8 cellular contexts compared by ENCODE assay signal in the genomic region with DNA sequence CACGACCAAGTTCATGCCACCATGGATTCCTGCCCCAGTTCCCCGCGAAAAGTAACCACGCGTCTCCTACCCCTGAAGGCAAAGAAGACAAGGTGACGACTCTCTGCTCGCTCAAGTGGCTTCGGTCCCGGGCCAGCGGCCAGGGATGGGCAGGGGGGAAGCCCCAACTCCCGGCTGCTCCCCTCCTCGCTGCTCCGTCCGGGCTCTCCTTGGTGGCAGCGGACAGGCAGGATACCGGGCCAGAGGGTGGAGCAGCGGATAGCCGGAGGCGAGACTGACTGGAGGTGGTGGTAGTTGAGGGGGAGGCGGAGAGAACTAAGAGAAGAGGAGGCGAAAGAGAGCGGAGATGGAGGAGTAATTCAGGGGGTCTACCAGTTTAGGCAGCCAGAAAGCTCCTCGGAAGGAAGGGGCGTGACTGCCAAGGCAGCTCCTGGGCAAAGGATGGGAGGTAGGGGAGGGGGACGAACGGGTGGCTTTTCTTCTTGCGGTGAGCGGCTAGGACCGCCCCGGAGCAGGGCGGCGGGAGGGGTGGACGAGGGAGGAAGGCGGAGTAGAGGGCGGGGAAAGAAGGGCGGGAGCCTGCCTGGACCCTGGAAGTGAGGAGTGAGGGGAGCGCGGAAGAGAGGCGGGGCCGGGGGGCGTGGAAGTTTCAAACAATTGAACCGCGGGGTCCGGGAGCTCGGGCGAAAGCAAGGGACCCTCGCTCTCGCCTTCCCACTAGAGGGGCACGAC. TPM values are rescaled to one million over a fixed set of nuclear protein-coding genes. Genes with fewer than 3 reads are reported as not detected.
DNase-seq lines count a peak whose midpoint lies in the region; ATAC-seq and TF ChIP-seq lines count a peak whose summit lies in the region.

A gene with protein sequence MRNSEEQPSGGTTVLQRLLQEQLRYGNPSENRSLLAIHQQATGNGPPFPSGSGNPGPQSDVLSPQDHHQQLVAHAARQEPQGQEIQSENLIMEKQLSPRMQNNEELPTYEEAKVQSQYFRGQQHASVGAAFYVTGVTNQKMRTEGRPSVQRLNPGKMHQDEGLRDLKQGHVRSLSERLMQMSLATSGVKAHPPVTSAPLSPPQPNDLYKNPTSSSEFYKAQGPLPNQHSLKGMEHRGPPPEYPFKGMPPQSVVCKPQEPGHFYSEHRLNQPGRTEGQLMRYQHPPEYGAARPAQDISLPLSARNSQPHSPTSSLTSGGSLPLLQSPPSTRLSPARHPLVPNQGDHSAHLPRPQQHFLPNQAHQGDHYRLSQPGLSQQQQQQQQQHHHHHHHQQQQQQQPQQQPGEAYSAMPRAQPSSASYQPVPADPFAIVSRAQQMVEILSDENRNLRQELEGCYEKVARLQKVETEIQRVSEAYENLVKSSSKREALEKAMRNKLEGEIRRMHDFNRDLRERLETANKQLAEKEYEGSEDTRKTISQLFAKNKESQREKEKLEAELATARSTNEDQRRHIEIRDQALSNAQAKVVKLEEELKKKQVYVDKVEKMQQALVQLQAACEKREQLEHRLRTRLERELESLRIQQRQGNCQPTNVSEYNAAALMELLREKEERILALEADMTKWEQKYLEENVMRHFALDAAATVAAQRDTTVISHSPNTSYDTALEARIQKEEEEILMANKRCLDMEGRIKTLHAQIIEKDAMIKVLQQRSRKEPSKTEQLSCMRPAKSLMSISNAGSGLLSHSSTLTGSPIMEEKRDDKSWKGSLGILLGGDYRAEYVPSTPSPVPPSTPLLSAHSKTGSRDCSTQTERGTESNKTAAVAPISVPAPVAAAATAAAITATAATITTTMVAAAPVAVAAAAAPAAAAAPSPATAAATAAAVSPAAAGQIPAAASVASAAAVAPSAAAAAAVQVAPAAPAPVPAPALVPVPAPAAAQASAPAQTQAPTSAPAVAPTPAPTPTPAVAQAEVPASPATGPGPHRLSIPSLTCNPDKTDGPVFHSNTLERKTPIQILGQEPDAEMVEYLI (minus strand): TSS at position 450 of the 732 bp plus-strand sequence. CDS start 17,705 bp downstream, outside the sequence.

- no peaks in the 10 kb centered on the region for H3K36me3 ChIP-seq in kidney epithelial cell (ENCODE audit: control insufficient read depth, insufficient read depth, low read length)

- H3K27me3 ChIP-seq in kidney epithelial cell (ENCODE audit: control insufficient read depth, insufficient read depth, low read length) = no peaks in the 10 kb centered on the region

- peak; percentile 77 for ATAC-seq in GM18498 (IDR thresholded peaks at IDR 0.05; ENCODE audit: unreplicated experiment)
- peak; percentile 70 for ATAC-seq in HG02852 (IDR thresholded peaks at IDR 0.05; ENCODE audit: unreplicated experiment)
- ATAC-seq in activated CD4-positive, CD25-positive, alpha-beta regulatory T cell treated with anti-CD3 and anti-CD28 coated beads, Interleukin-2, amount 50 U/mL, for 24 hours = peak; percentile 65 to 68

- no peak for TF ChIP-seq CTCF in kidney epithelial cell (IDR thresholded peaks at IDR 0.05; ENCODE audit: insufficient read depth, low read length, poor library complexity, severe bottlenecking)

- peak; percentile 67 to 82 for DNase-seq in NCI-H1930 (lab: John Stamatoyannopoulos, UW)
- DNase-seq in cerebellar cortex (ENCODE audit: low spot score) = peak; percentile 68
- DNase-seq in kidney epithelial cell (ENCODE audit: low read depth) = no peak
- peak; percentile 21 to 33 for DNase-seq in stimulated activated CD4-positive, alpha-beta T cell treated with anti-CD3 and anti-CD28 coated beads, Interleukin-15, amount 100 ng/mL, for 1 hour (ENCODE audit: low read depth in 1 of 2, low spot score in 1 of 2)
- DNase-seq in COLO668 (lab: John Stamatoyannopoulos, UW; ENCODE audit: unreplicated experiment) = no peak

- H3K4me3 ChIP-seq in kidney epithelial cell (ENCODE audit: low read depth, low read length) = peak within 1 kb of the TSS; percentile 62

RNA-seq across cellular contexts. Expression of the gene that starts here (rescaled TPM):
- total RNA-seq in kidney epithelial cell = 36.5 and 39.6 TPM in 2 replicates

Comparison
In these comparisons a context has a peak if more than half of its experiments do, and no peak if none do; other contexts are left out.
1. DNase-seq: peak in NCI-H1930 (2 of 2), cerebellar cortex (single experiment) and stimulated activated CD4-positive, alpha-beta T cell treated with anti-CD3 and anti-CD28 coated beads, Interleukin-15, amount 100 ng/mL, for 1 hour (2 of 2); none in kidney epithelial cell (single experiment) and COLO668 (single experiment).
2. Peak in every context shown above with its lines, with median percentiles within 50 percentile points of each other: ATAC-seq.